Comparison of ENCODE assay signal across 8 cellular contexts in genomic region chr6:130282234-130282995, GRCh38. TPM values are rescaled to one million over a fixed set of nuclear protein-coding genes. Genes with fewer than 3 reads are reported as not detected.
DNase-seq lines count a peak whose midpoint lies in the region; ATAC-seq and TF ChIP-seq lines count a peak whose summit lies in the region.

No MANE protein-coding gene starts in this region.

- H3K4me3 ChIP-seq in Karpas-422 (ENCODE audit: low read length) (no peak overlapping the region), cardiac fibroblast (replicated peaks in 1 of 2; ENCODE audit: low read depth in 2 of 2, low read length in 2 of 2) (no peak overlapping the region)

- no peaks in the 10 kb centered on the region for H4K20me1 ChIP-seq in Karpas-422 (ENCODE audit: insufficient read depth, low read depth, low read length)

- no peak overlapping the region for H3K9ac ChIP-seq in Karpas-422 (ENCODE audit: low read length)

- DNase-seq in CD1c-positive myeloid dendritic cell (ENCODE audit: extremely low spot score), result peak; percentile 7
- peak; percentile 70 for DNase-seq in Karpas-422
- peak; percentile 35 to 52 for DNase-seq in cardiac fibroblast (ENCODE audit: low read depth in 2 of 2)
- no peak for DNase-seq in cerebellar nuclear complex (lab: John Stamatoyannopoulos, UW)
- no peak for DNase-seq in SKM-1 (lab: John Stamatoyannopoulos, UW; ENCODE audit: unreplicated experiment)
- DNase-seq in ureter (ENCODE audit: low spot score), result no peak

- H3K36me3 Mint-ChIP-seq in stimulated activated memory B cell treated with anti-CD40 and anti-IgM and Interleukin-4, amounts not matched to agents 10 μg/mL and 1 μg/mL and 100 μg/mL, for 72 hours, result no peaks in the 10 kb centered on the region

- H3K4me3 Mint-ChIP-seq in stimulated activated memory B cell treated with anti-CD40 and anti-IgM and Interleukin-4, amounts not matched to agents 10 μg/mL and 1 μg/mL and 100 μg/mL, for 72 hours, result no peak overlapping the region

- no peak overlapping the region for H3K4me2 ChIP-seq in Karpas-422 (ENCODE audit: low read depth, low read length, poor library complexity, severe bottlenecking)

- peak; percentile 56 for TF ChIP-seq CTCF in cardiac fibroblast (IDR thresholded peaks at IDR 0.05; ENCODE audit: low read depth, low read length)

- no peak overlapping the region for H2AFZ ChIP-seq in Karpas-422 (ENCODE audit: low read length)

- no peaks in the 10 kb centered on the region for H3K4me1 ChIP-seq in Karpas-422 (ENCODE audit: low read length)

- ATAC-seq in GM19438 (IDR thresholded peaks at IDR 0.05; ENCODE audit: low read depth, unreplicated experiment), result peak; percentile 57
- ATAC-seq in stimulated activated memory B cell treated with anti-CD40 and anti-IgM and Interleukin-4, amounts not matched to agents 10 μg/mL and 1 μg/mL and 100 μg/mL, for 72 hours, result no peak

- peak overlapping the region; percentile 31 for H3K27ac Mint-ChIP-seq in stimulated activated memory B cell treated with anti-CD40 and anti-IgM and Interleukin-4, amounts not matched to agents 10 μg/mL and 1 μg/mL and 100 μg/mL, for 72 hours

- no peaks in the 10 kb centered on the region for H3K36me3 ChIP-seq in Karpas-422 (ENCODE audit: insufficient read depth, low read length)

- H3K27me3 ChIP-seq in Karpas-422 (ENCODE audit: low read length), result no peaks in the 10 kb centered on the region

- no peaks in the 10 kb centered on the region for H3K9me3 Mint-ChIP-seq in stimulated activated memory B cell treated with anti-CD40 and anti-IgM and Interleukin-4, amounts not matched to agents 10 μg/mL and 1 μg/mL and 100 μg/mL, for 72 hours

- H3K9me2 ChIP-seq in Karpas-422 (replicated peaks; ENCODE audit: insufficient read depth, low read length), result no peaks in the 10 kb centered on the region

- peaks cover 20% of the 10 kb centered on the region for H3K4me1 Mint-ChIP-seq in stimulated activated memory B cell treated with anti-CD40 and anti-IgM and Interleukin-4, amounts not matched to agents 10 μg/mL and 1 μg/mL and 100 μg/mL, for 72 hours

- no peaks in the 10 kb centered on the region for H3K27me3 Mint-ChIP-seq in stimulated activated memory B cell treated with anti-CD40 and anti-IgM and Interleukin-4, amounts not matched to agents 10 μg/mL and 1 μg/mL and 100 μg/mL, for 72 hours

- no peaks in the 10 kb centered on the region for H3K9me3 ChIP-seq in Karpas-422 (ENCODE audit: low read length)

- H3K27ac ChIP-seq in Karpas-422 (ENCODE audit: low read length), result no peak overlapping the region

- H3K79me2 ChIP-seq in Karpas-422 (ENCODE audit: low read length), result no peaks in the 10 kb centered on the region

RNA-seq across cellular contexts. Expression of gene SAMD3, which starts 59.7 kb away (rescaled TPM):
- total RNA-seq in Karpas-422 (2014; rRNA removed; shearing (Covaris generic); ENCODE audit: low replicate concordance), result not detected in 2 replicates
- 1.9 TPM for total RNA-seq in ureter

Comparison
In these comparisons a context has a peak if more than half of its experiments do, and no peak if none do; other contexts are left out.
1. DNase-seq: peak in CD1c-positive myeloid dendritic cell (single experiment), Karpas-422 (single experiment) and cardiac fibroblast (2 of 2); none in cerebellar nuclear complex (0 of 2), SKM-1 (single experiment) and ureter (single experiment).